In the genomic region with DNA sequence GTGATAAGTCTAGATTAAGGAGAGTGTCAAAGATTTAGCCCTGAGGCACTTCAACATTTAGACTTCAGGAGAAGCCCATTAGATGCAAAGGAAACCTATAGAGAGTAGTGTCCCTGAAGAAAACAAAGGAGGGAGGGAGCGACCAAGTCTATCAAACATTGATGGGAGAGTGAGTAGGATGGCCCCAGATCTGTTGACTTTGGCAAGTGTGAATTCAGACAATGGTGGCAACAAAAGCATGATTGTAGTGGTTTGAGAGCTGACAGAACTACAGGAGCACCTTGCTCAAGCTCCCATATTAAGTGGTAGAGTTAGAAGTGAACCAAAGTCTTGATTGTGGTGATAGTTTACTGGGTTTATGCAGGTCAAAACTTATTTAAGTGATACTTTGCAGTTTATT, we compare ENCODE assay signal across 8 cellular contexts. TPM values are rescaled to one million over a fixed set of nuclear protein-coding genes. Genes with fewer than 3 reads are reported as not detected.
DNase-seq lines count a peak whose midpoint lies in the region; ATAC-seq and TF ChIP-seq lines count a peak whose summit lies in the region.

No MANE protein-coding gene starts in this region.

- peak overlapping the region; percentile 91 for H3K9ac ChIP-seq in PC-3 (ENCODE audit: low read length)

- DNase-seq in PC-3 (no peak), epithelial cell of esophagus (ENCODE audit: low read depth) (no peak), prostate gland (ENCODE audit: low spot score) (no peak), NCI-H446 (lab: John Stamatoyannopoulos, UW) (no peak), SHP77 treated with DMSO at 0.1 percent for 48 hours (lab: John Stamatoyannopoulos, UW) (no peak), kidney tubule cell (ENCODE audit: low spot score) (no peak)
- no peak for DNase-seq in stimulated activated CD4-positive, alpha-beta T cell treated with anti-CD3 and anti-CD28 coated beads, Interleukin-1b, Interleukin-23, amount 100 ng/mL, for 48 hours

- H3K9me2 ChIP-seq in DOHH2 (replicated peaks; ENCODE audit: control insufficient read depth, low read length) (no peaks in the 10 kb centered on the region), PC-3 (replicated peaks; ENCODE audit: low read length) (no peaks in the 10 kb centered on the region)

- H4K20me1 ChIP-seq in DOHH2 (ENCODE audit: control insufficient read depth, insufficient read depth, low read depth, low read length) (peaks cover 28% of the 10 kb centered on the region), PC-3 (ENCODE audit: low read length) (peaks cover 27% of the 10 kb centered on the region)

- WGBS in prostate gland, result 46% methylated on average over 1 of the region's 1 CpG

- H3K4me1 ChIP-seq in DOHH2 (ENCODE audit: control insufficient read depth, low read length) (peaks cover 41% of the 10 kb centered on the region), PC-3 (ENCODE audit: insufficient read depth, low read length) (peaks cover 32% of the 10 kb centered on the region), prostate gland (replicated peaks) (peaks cover 6% of the 10 kb centered on the region)

- no TSS peak for BruUV-seq in PC-3 (replicated peaks; lab: Mats Ljungman, UMichigan)

- H3K4me2 ChIP-seq in DOHH2 (ENCODE audit: low read length), result peak overlapping the region; percentile 85
- H3K4me2 ChIP-seq in PC-3 (ENCODE audit: low read length), result peak overlapping the region; percentile 95

- H3K4me3 ChIP-seq in DOHH2 (ENCODE audit: low read length) (peak overlapping the region; percentile 87), PC-3 (ENCODE audit: low read length) (peak overlapping the region; percentile 82), epithelial cell of esophagus (ENCODE audit: low read length) (peak overlapping the region; percentile 91), prostate gland (peak overlapping the region; percentile 57 to 61)

- H3K27ac ChIP-seq in DOHH2 (ENCODE audit: low read depth, low read length) (no peak overlapping the region), PC-3 (ENCODE audit: low read length) (no peak overlapping the region), prostate gland (peak overlapping the region; percentile 88 to 90)

- TF ChIP-seq CTCF in DOHH2 (IDR thresholded peaks at IDR 0.05; ENCODE audit: low read depth, low read length, poor library complexity, severe bottlenecking), result no peak
- no peak for TF ChIP-seq CTCF in PC-3 (conservative IDR thresholded peaks at IDR 0.05; ENCODE audit: low read depth, low read length)
- TF ChIP-seq CTCF in epithelial cell of esophagus (IDR thresholded peaks at IDR 0.05; ENCODE audit: insufficient read depth, low read depth, low read length, missing control alignments), result no peak
- TF ChIP-seq CTCF in prostate gland (IDR thresholded peaks at IDR 0.05), result no peak

- ATAC-seq in PC-3, result no peak

- peaks cover 43% of the 10 kb centered on the region for H3K79me2 ChIP-seq in DOHH2 (ENCODE audit: control insufficient read depth, low read length)
- H3K79me2 ChIP-seq in PC-3 (ENCODE audit: low read length), result peaks cover 44% of the 10 kb centered on the region

- no peaks in the 10 kb centered on the region for H3K27me3 ChIP-seq in DOHH2 (ENCODE audit: control insufficient read depth, low read length)
- H3K27me3 ChIP-seq in PC-3 (ENCODE audit: low read length), result no peaks in the 10 kb centered on the region
- H3K27me3 ChIP-seq in prostate gland (replicated peaks; ENCODE audit: insufficient read depth), result no peaks in the 10 kb centered on the region

- no peak for TF ChIP-seq POLR2A in prostate gland (IDR thresholded peaks at IDR 0.05)

- intact Hi-C loops in PC-3 (cut with micrococcal nuclease) (no loop called here), prostate gland (cut with DNase I) (no loop called here)

- H3F3A ChIP-seq in DOHH2 (ENCODE audit: control insufficient read depth, insufficient read depth) (peaks cover 3% of the 10 kb centered on the region; the same call in 1 of the 2 replicates), PC-3 (ENCODE audit: low read length, unreplicated experiment) (peaks cover 3% of the 10 kb centered on the region)

- H3K9me3 ChIP-seq in DOHH2 (ENCODE audit: control insufficient read depth, insufficient read depth, low read length) (no peaks in the 10 kb centered on the region), PC-3 (ENCODE audit: low read length) (no peaks in the 10 kb centered on the region), prostate gland (no peaks in the 10 kb centered on the region)

- POLR2A ChIA-PET in PC-3 (lab: Charles Lee; ENCODE audit: unreplicated experiment), result interaction anchor here (0.5 to 1.1 kb wide), 2 partner anchors 13 to 45 kb away, joined by 3 to 11 read pairs; no protein-coding TSS in a partner anchor

- H3K36me3 ChIP-seq in DOHH2 (ENCODE audit: control insufficient read depth, low read length) (peaks cover 29% of the 10 kb centered on the region), PC-3 (ENCODE audit: low read depth, low read length) (no peaks in the 10 kb centered on the region), prostate gland (no peaks in the 10 kb centered on the region)

- CTCF ChIA-PET in PC-3 (lab: Charles Lee), result no interaction called here

- peak overlapping the region; percentile 86 for H2AFZ ChIP-seq in PC-3 (ENCODE audit: low read length)

RNA-seq across cellular contexts. Expression of a gene that starts 1.0 kb away (rescaled TPM):
- total RNA-seq in PC-3 (2014; rRNA removed) (67.3 and 77.3 TPM in 2 replicates), prostate gland (10 to 100 TPM; 42.3 to 49.2 TPM)

RNA-seq across cellular contexts. Expression of a gene that starts 13.2 kb away (rescaled TPM):
- total RNA-seq in PC-3 (2014; rRNA removed) (4.8 and 6.1 TPM in 2 replicates), prostate gland (10 to 100 TPM in 1 of 2 donors, 1 to 10 TPM in 1; 8.6 to 11.7 TPM)

RNA-seq across cellular contexts. Expression of a gene that starts 14.0 kb away (rescaled TPM):
- 34.7 and 46.7 TPM in 2 replicates for total RNA-seq in PC-3 (2014; rRNA removed)
- 10 to 100 TPM; 38.3 to 56.4 TPM for total RNA-seq in prostate gland

RNA-seq across cellular contexts. Expression of a gene that starts 46.8 kb away (rescaled TPM):
- total RNA-seq in PC-3 (2014; rRNA removed) (44.2 and 44.5 TPM in 2 replicates), prostate gland (10 to 100 TPM; 40.0 to 51.0 TPM)

RNA-seq across cellular contexts. Expression of a gene that starts 47.4 kb away (rescaled TPM):
- 69.9 and 91.0 TPM in 2 replicates for total RNA-seq in PC-3 (2014; rRNA removed)
- total RNA-seq in prostate gland, result 10 to 100 TPM; 63.6 to 69.2 TPM

Comparison
In these comparisons a context has a peak if more than half of its experiments do, and no peak if none do; other contexts are left out.
1. H3K27ac ChIP-seq: peak in prostate gland (2 of 2); none in DOHH2 (single experiment) and PC-3 (single experiment).
2. Peak in every context shown above with its lines, with median percentiles within 50 percentile points of each other: H3K4me3 ChIP-seq.